Comparison of ENCODE assay signal across 8 cellular contexts in the genomic region with DNA sequence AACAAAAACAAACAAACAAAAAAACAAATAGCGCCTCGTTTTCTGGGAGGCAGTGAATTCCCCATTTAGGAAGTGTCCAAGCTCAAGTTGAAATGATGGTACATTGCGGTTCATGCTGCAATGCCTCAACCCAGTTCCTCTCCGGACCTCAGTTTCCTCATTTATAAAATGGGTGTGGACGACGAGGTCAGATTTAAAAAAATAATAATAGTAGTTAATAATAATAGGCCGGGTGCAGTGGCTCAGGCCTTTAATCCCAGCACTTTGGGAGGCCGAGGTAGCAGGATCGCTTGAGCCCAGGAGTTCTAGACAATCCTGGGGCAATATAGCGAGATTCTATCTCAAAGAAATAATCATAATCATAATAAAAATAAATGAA. TPM values are rescaled to one million over a fixed set of nuclear protein-coding genes. Genes with fewer than 3 reads are reported as not detected.
DNase-seq lines count a peak whose midpoint lies in the region; ATAC-seq and TF ChIP-seq lines count a peak whose summit lies in the region.

No MANE protein-coding gene starts in this region.

- H3K27ac ChIP-seq in right lobe of liver: peak overlapping the region in 2 of 3 donors; percentile 86 to 88
- peak overlapping the region; percentile 92 for H3K27ac ChIP-seq in tibial artery

- WGBS in right lobe of liver (ENCODE audit: insufficient coverage, low coverage, low lambda C conversion rate, missing lambda C conversion rate): 14% methylated on average over 10 of the region's 10 CpGs

- DNase-seq in activated naive CD4-positive, alpha-beta T cell treated with anti-CD3 and anti-CD28 coated beads, Interleukin-2, amount 10 ng/mL, durations not matched to agents 7 days and 5 days: no peak
- no peak for DNase-seq in activated naive CD4-positive, alpha-beta T cell treated with Interleukin-2 at 50 U/mL for 16 hours
- DNase-seq in adipocyte (ENCODE audit: low read depth): no peak
- no peak for DNase-seq in right lobe of liver
- no peak for DNase-seq in tibial artery
- DNase-seq in OCI-M1 (lab: John Stamatoyannopoulos, UW): no peak
- no peak for DNase-seq in DMS53 (lab: John Stamatoyannopoulos, UW)
- DNase-seq in medulla oblongata (ENCODE audit: extremely low spot score): no peak

- peak overlapping the region; percentile 82 for H3K9ac ChIP-seq in adipocyte (ENCODE audit: low read length)

- peak overlapping the region; percentile 33 for H3K27ac Mint-ChIP-seq in activated naive CD4-positive, alpha-beta T cell treated with anti-CD3 and anti-CD28 coated beads, Interleukin-2, amount 10 ng/mL, durations not matched to agents 7 days and 5 days

- H3K4me1 ChIP-seq in adipocyte (ENCODE audit: control insufficient read depth, insufficient read depth, low read length) (peaks cover 14% of the 10 kb centered on the region), right lobe of liver (peaks cover 0 to 5% (median 0%) of the 10 kb centered on the region in 4 donors), tibial artery (peaks cover 1 to 27% (median 22%) of the 10 kb centered on the region in 4 donors)

- peaks cover 37% of the 10 kb centered on the region for H3K4me1 Mint-ChIP-seq in activated naive CD4-positive, alpha-beta T cell treated with anti-CD3 and anti-CD28 coated beads, Interleukin-2, amount 10 ng/mL, durations not matched to agents 7 days and 5 days

- H3K4me3 Mint-ChIP-seq in activated naive CD4-positive, alpha-beta T cell treated with anti-CD3 and anti-CD28 coated beads, Interleukin-2, amount 10 ng/mL, durations not matched to agents 7 days and 5 days: peak overlapping the region; percentile 61

- TF ChIP-seq POLR2A in right lobe of liver (IDR thresholded peaks at IDR 0.05): no peak

- H3K36me3 Mint-ChIP-seq in activated naive CD4-positive, alpha-beta T cell treated with anti-CD3 and anti-CD28 coated beads, Interleukin-2, amount 10 ng/mL, durations not matched to agents 7 days and 5 days: no peaks in the 10 kb centered on the region

- intact Hi-C loops in right lobe of liver (cut with DNase I): loop anchor here in 1 of 2 donors (5.0 kb wide), 1 partner anchor 33 kb away; no protein-coding TSS in a partner anchor
- intact Hi-C loops in tibial artery (cut with DNase I; ENCODE audit: low total_unique reads): loop anchor here (2.0 kb wide), 1 partner anchor 40 kb away; no protein-coding TSS in a partner anchor

- H3K4me3 ChIP-seq in adipocyte (ENCODE audit: low read length): peak overlapping the region; percentile 78
- peak overlapping the region; percentile 64 to 76 (median 67) for H3K4me3 ChIP-seq in right lobe of liver
- peak overlapping the region; percentile 60 to 80 for H3K4me3 ChIP-seq in tibial artery

- H3K27me3 ChIP-seq in adipocyte (replicated peaks; ENCODE audit: control insufficient read depth, insufficient read depth, low read length) (no peaks in the 10 kb centered on the region), right lobe of liver (no peaks in the 10 kb centered on the region), tibial artery (no peaks in the 10 kb centered on the region)

- CTCF ChIA-PET in activated naive CD4-positive, alpha-beta T cell treated with anti-CD3 and anti-CD28 coated beads, Interleukin-2, amount 10 ng/mL, durations not matched to agents 7 days and 5 days (lab: Charles Lee): interaction anchor here (0.7 to 8.5 kb wide), 29 partner anchors 9 to 253 kb away, joined by 3 to 229 read pairs (median 5); partner anchors contain the start of genes ERCC1, FOSB, PPM1N and PPP1R13L

- H3K9me3 Mint-ChIP-seq in activated naive CD4-positive, alpha-beta T cell treated with anti-CD3 and anti-CD28 coated beads, Interleukin-2, amount 10 ng/mL, durations not matched to agents 7 days and 5 days: no peaks in the 10 kb centered on the region

- TF ChIP-seq CTCF in right lobe of liver (IDR thresholded peaks at IDR 0.05): no peak
- TF ChIP-seq CTCF in tibial artery (IDR thresholded peaks at IDR 0.05): no peak

- no peaks in the 10 kb centered on the region for H3K9me3 ChIP-seq in adipocyte (ENCODE audit: control insufficient read depth, low read length)
- H3K9me3 ChIP-seq in right lobe of liver: no peaks in the 10 kb centered on the region
- no peaks in the 10 kb centered on the region for H3K9me3 ChIP-seq in tibial artery

- no peaks in the 10 kb centered on the region for H3K36me3 ChIP-seq in adipocyte (ENCODE audit: control insufficient read depth, insufficient read depth, low read length, severe bottlenecking)
- H3K36me3 ChIP-seq in right lobe of liver: no peaks in the 10 kb centered on the region
- no peaks in the 10 kb centered on the region for H3K36me3 ChIP-seq in tibial artery

- no peak for ATAC-seq in right lobe of liver

- peaks cover 16% of the 10 kb centered on the region for H3K27me3 Mint-ChIP-seq in activated naive CD4-positive, alpha-beta T cell treated with anti-CD3 and anti-CD28 coated beads, Interleukin-2, amount 10 ng/mL, durations not matched to agents 7 days and 5 days

RNA-seq across cellular contexts. Expression of gene ERCC1, which starts 15.5 kb away (rescaled TPM):
- total RNA-seq in right lobe of liver: 10 to 100 TPM; 19.2 to 29.4 (median 22.6) TPM

RNA-seq across cellular contexts. Expression of gene FOSB, which starts 28.6 kb away (rescaled TPM):
- 1 to 10 TPM in 1 of 6 experiments, under 1 TPM in 5; 0.19 to 1.2 (median 0.44) TPM for total RNA-seq in right lobe of liver

RNA-seq across cellular contexts. Expression of gene POLR1G, which starts 32.7 kb away (rescaled TPM):
- total RNA-seq in right lobe of liver: 1 to 10 TPM; 1.3 to 4.5 (median 3.2) TPM

RNA-seq across cellular contexts. Expression of gene PPP1R13L, which starts 34.3 kb away (rescaled TPM):
- total RNA-seq in right lobe of liver: 10 to 100 TPM in 4 of 6 experiments, 1 to 10 TPM in 2; 6.9 to 22.9 (median 14.6) TPM

RNA-seq across cellular contexts. Expression of gene RTN2, which starts 57.7 kb away (rescaled TPM):
- total RNA-seq in right lobe of liver: 1 to 10 TPM; 1.5 to 7.2 (median 2.9) TPM
